6 cellular contexts compared by ENCODE assay signal in genomic region chr6:29388533-29388932, GRCh38.
"Had no signal": no experiment of that assay in that cellular context is flagged by ENCODE, and none has a peak within 500 bp of the region (broad histone marks: within the 10 kb centered on the region; RNA-seq: fewer than 3 reads in every experiment).

No MANE protein-coding gene starts in this region.

- H3K4me3 ChIP-seq: K562 had no signal

- DNase-seq: IMR-90, KBM-7, KG1 had no signal

- H3K27ac ChIP-seq: HL-60, KMS-11 had no signal
